ENCODE assay signal across 18 cellular contexts in the genomic region with DNA sequence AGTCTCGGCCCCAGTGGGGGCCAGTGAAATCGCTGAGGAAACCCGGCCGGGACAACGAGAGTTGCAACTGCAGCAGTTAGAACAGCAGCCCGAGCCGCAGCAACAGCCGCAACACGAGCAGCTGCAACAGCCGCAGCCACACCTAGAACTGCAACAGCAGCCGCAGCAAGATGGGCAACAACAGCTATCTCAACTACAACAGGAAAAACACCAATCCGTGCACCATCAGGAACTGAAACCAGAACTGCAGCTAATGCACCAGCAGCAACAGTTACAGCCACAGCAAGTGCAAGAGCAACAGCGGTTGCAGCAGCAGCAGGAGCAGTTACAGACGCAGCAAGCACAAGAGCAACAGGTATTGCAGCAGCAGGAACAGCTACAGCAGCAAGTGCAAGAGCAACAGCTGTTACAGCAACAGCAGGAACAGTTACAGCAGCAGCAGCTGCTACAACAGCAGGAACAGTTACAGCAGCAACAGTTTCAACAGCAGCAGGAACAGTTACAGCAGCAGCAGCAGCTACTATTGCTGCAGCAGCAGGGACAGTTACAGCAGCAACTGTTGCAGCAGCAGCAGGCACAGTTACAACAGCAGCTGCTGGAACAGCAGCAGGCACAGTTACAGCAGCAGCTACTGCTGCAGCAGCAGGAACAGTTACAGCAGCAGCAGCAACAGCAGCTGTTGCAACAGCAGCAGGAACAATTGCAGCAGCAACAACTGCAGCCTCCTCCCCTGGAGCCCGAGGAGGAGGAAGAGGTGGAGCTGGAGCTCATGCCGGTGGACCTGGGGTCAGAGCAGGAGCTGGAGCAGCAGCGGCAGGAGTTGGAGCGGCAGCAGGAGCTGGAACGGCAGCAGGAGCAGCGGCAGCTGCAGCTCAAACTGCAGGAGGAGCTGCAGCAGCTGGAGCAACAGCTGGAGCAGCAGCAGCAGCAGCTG. TPM values are rescaled to one million over a fixed set of nuclear protein-coding genes. Genes with fewer than 3 reads are reported as not detected.
DNase-seq lines count a peak whose midpoint lies in the region; ATAC-seq and TF ChIP-seq lines count a peak whose summit lies in the region.
"Had no signal": no experiment of that assay in that cellular context is flagged by ENCODE, and none has a peak within 500 bp of the region (broad histone marks: within the 10 kb centered on the region; RNA-seq: fewer than 3 reads in every experiment).

No MANE protein-coding gene starts in this region.

- H3K27me3 Mint-ChIP-seq in CD8-positive, alpha-beta T cell (ENCODE audit: low read depth): no peaks in the 10 kb centered on the region
- H3K27me3 Mint-ChIP-seq in activated B cell treated with CpG ODN at 0.5 μM for 24 hours (no peaks in the 10 kb centered on the region), natural killer cell (ENCODE audit: low read depth in 2 of 2) (no peaks in the 10 kb centered on the region)
- H3K27me3 Mint-ChIP-seq: activated CD4-positive, alpha-beta T cell treated with anti-CD3 and anti-CD28 coated beads for 36 hours had no signal

- H3K9me3 Mint-ChIP-seq in CD8-positive, alpha-beta T cell: no peaks in the 10 kb centered on the region
- H3K9me3 Mint-ChIP-seq in activated B cell treated with CpG ODN at 0.5 μM for 24 hours: no peaks in the 10 kb centered on the region
- H3K9me3 Mint-ChIP-seq in natural killer cell: no peaks in the 10 kb centered on the region
- H3K9me3 Mint-ChIP-seq: nephron progenitor cell had no signal

- H3K4me3 Mint-ChIP-seq in CD8-positive, alpha-beta T cell: peak overlapping the region; percentile 73
- peak overlapping the region; percentile 17 for H3K4me3 Mint-ChIP-seq in activated B cell treated with CpG ODN at 0.5 μM for 24 hours
- peak overlapping the region; percentile 55 for H3K4me3 Mint-ChIP-seq in natural killer cell
- H3K4me3 Mint-ChIP-seq: activated CD4-positive, alpha-beta T cell treated with anti-CD3 and anti-CD28 coated beads for 36 hours; nephron progenitor cell had no signal

- H3K36me3 Mint-ChIP-seq in CD8-positive, alpha-beta T cell: peaks cover 25% of the 10 kb centered on the region
- peaks cover 10% of the 10 kb centered on the region for H3K36me3 Mint-ChIP-seq in activated B cell treated with CpG ODN at 0.5 μM for 24 hours (ENCODE audit: low read depth)
- peaks cover 7% of the 10 kb centered on the region for H3K36me3 Mint-ChIP-seq in natural killer cell

- intact Hi-C loops in CD8-positive, alpha-beta T cell (cut with DNase I, micrococcal nuclease): no loop called here
- intact Hi-C loops in activated B cell treated with CpG ODN at 0.5 μM for 24 hours (cut with micrococcal nuclease): no loop called here
- intact Hi-C loops in natural killer cell (cut with micrococcal nuclease): no loop called here

- POLR2A ChIA-PET in CD8-positive, alpha-beta T cell (lab: Charles Lee): interaction anchor here (0.6 to 1.8 kb wide), 3 partner anchors 15 to 972 kb away, joined by 3 to 7 read pairs (median 6); partner anchors contain the start of genes INTS15 and ZNF316
- POLR2A ChIA-PET in activated B cell treated with CpG ODN at 0.5 μM for 24 hours (lab: Charles Lee): interaction anchor here (1.4 kb wide), 1 partner anchor 15 kb away, joined by 6 read pairs; the partner anchor contains the start of gene ZNF316

- H3K4me1 ChIP-seq in CD8-positive, alpha-beta T cell (ENCODE audit: insufficient read depth, low read length): peaks cover 53% of the 10 kb centered on the region

- H3K4me3 ChIP-seq in CD8-positive, alpha-beta T cell (ENCODE audit: low read depth, low read length): peak overlapping the region; percentile 33
- H3K4me3 ChIP-seq: body of pancreas, upper lobe of left lung had no signal

- H3K9me3 ChIP-seq in CD8-positive, alpha-beta T cell (ENCODE audit: low read length): no peaks in the 10 kb centered on the region
- H3K9me3 ChIP-seq: body of pancreas, upper lobe of left lung had no signal

- H3K27me3 ChIP-seq in CD8-positive, alpha-beta T cell (ENCODE audit: insufficient read depth, low read length): no peaks in the 10 kb centered on the region
- H3K27me3 ChIP-seq: body of pancreas, upper lobe of left lung had no signal

- H3K27ac ChIP-seq in CD8-positive, alpha-beta T cell (ENCODE audit: low read depth, low read length): no peak overlapping the region
- H3K27ac ChIP-seq: body of pancreas, upper lobe of left lung had no signal

- no peaks in the 10 kb centered on the region for H3K36me3 ChIP-seq in CD8-positive, alpha-beta T cell (ENCODE audit: insufficient read depth, low read length)

- DNase-seq in CD8-positive, alpha-beta T cell: peak in 1 of 7 experiments; percentile 59
- DNase-seq in HuH-7.5 (ENCODE audit: low spot score) (peak; percentile 75), activated B cell treated with CpG ODN at 0.5 μM for 24 hours (no peak), natural killer cell (no peak), GM19240 (ENCODE audit: insufficient read length, low spot score) (no peak), A172 (ENCODE audit: low spot score) (no peak), NCI-H1105 (lab: John Stamatoyannopoulos, UW) (no peak)
- DNase-seq: activated CD4-positive, alpha-beta T cell treated with anti-CD3 and anti-CD28 coated beads for 36 hours; body of pancreas; effector CD4-positive, alpha-beta T cell; GDM1; GOT3; left ventricle myocardium superior; NCI-H1930; nephron progenitor cell; stimulated activated CD4-positive, alpha-beta T cell treated with anti-CD3 and anti-CD28 coated beads, Interleukin-2, amount 100 ng/mL, for 48 hours had no signal

- ATAC-seq in CD8-positive, alpha-beta T cell: no peak
- ATAC-seq in activated B cell treated with CpG ODN at 0.5 μM for 24 hours (ENCODE audit: low read depth) (no peak), natural killer cell (no peak)
- ATAC-seq: activated CD4-positive, alpha-beta T cell treated with anti-CD3 and anti-CD28 coated beads for 36 hours; body of pancreas; left ventricle myocardium superior; right cardiac atrium had no signal

- no peak for TF ChIP-seq CTCF in CD8-positive, alpha-beta T cell (IDR thresholded peaks at IDR 0.05)
- TF ChIP-seq CTCF in activated B cell treated with CpG ODN at 0.5 μM for 24 hours (IDR thresholded peaks at IDR 0.05) (no peak), natural killer cell (IDR thresholded peaks at IDR 0.05) (no peak)

- peaks cover 61% of the 10 kb centered on the region for H3K4me1 Mint-ChIP-seq in CD8-positive, alpha-beta T cell (ENCODE audit: low read depth)
- H3K4me1 Mint-ChIP-seq in activated B cell treated with CpG ODN at 0.5 μM for 24 hours (peaks cover 41% of the 10 kb centered on the region), natural killer cell (peaks cover 38 to 39% of the 10 kb centered on the region in 2 donors)

- H3K27ac Mint-ChIP-seq in CD8-positive, alpha-beta T cell: peak overlapping the region; percentile 60
- no peak overlapping the region for H3K27ac Mint-ChIP-seq in activated B cell treated with CpG ODN at 0.5 μM for 24 hours
- no peak overlapping the region for H3K27ac Mint-ChIP-seq in natural killer cell
- H3K27ac Mint-ChIP-seq: activated CD4-positive, alpha-beta T cell treated with anti-CD3 and anti-CD28 coated beads for 36 hours had no signal

- CTCF ChIA-PET in CD8-positive, alpha-beta T cell (lab: Charles Lee): no interaction called here
- CTCF ChIA-PET in activated B cell treated with CpG ODN at 0.5 μM for 24 hours (lab: Charles Lee): no interaction called here

RNA-seq across cellular contexts. Expression of gene ZNF853, which starts 6.1 kb away (rescaled TPM):
- 1 to 10 TPM; 4.2 to 4.8 TPM for total RNA-seq in CD8-positive, alpha-beta T cell
- total RNA-seq in activated B cell treated with CpG ODN at 0.5 μM for 24 hours: 2.8 and 3.2 TPM in 2 replicates
- total RNA-seq in natural killer cell: 10 to 100 TPM in 1 of 3 donors, 1 to 10 TPM in 2; 6.5 to 12.0 (median 9.7) TPM
- 4.3 and 5.4 TPM in 2 replicates for total RNA-seq in A172 (2014; rRNA removed; shearing (Covaris generic))

RNA-seq across cellular contexts. Expression of gene ZNF316, which starts 15.7 kb away (rescaled TPM):
- total RNA-seq in CD8-positive, alpha-beta T cell: 10 to 100 TPM; 49.3 to 49.5 TPM
- total RNA-seq in activated B cell treated with CpG ODN at 0.5 μM for 24 hours: 40.3 and 43.8 TPM in 2 replicates
- total RNA-seq in natural killer cell: 10 to 100 TPM; 46.2 to 59.6 (median 49.5) TPM
- total RNA-seq in A172 (2014; rRNA removed; shearing (Covaris generic)): 7.7 and 20.4 TPM in 2 replicates

RNA-seq across cellular contexts. Expression of gene INTS15, which starts 31.6 kb away (rescaled TPM):
- total RNA-seq in CD8-positive, alpha-beta T cell: 10 to 100 TPM; 48.8 to 52.3 TPM
- 49.0 and 49.9 TPM in 2 replicates for total RNA-seq in activated B cell treated with CpG ODN at 0.5 μM for 24 hours
- 10 to 100 TPM; 47.5 to 70.1 (median 60.7) TPM for total RNA-seq in natural killer cell
- total RNA-seq in A172 (2014; rRNA removed; shearing (Covaris generic)): 28.3 and 30.0 TPM in 2 replicates

RNA-seq across cellular contexts. Expression of gene ZDHHC4, which starts 44.2 kb away (rescaled TPM):
- 10 to 100 TPM; 35.6 to 37.0 TPM for total RNA-seq in CD8-positive, alpha-beta T cell
- total RNA-seq in activated B cell treated with CpG ODN at 0.5 μM for 24 hours (33.2 and 37.4 TPM in 2 replicates), natural killer cell (10 to 100 TPM; 29.4 to 37.6 (median 35.3) TPM)
- 66.0 and 69.1 TPM in 2 replicates for total RNA-seq in A172 (2014; rRNA removed; shearing (Covaris generic))

Comparison
In these comparisons a context has a peak if more than half of its experiments do, and no peak if none do; other contexts are left out.
1. H3K4me3 Mint-ChIP-seq: peak in every context shown above with its lines; median percentile 73 in CD8-positive, alpha-beta T cell; 55 in natural killer cell; 17 in activated B cell treated with CpG ODN at 0.5 μM for 24 hours.